ENCODE assay signal across 8 cellular contexts in the genomic region with DNA sequence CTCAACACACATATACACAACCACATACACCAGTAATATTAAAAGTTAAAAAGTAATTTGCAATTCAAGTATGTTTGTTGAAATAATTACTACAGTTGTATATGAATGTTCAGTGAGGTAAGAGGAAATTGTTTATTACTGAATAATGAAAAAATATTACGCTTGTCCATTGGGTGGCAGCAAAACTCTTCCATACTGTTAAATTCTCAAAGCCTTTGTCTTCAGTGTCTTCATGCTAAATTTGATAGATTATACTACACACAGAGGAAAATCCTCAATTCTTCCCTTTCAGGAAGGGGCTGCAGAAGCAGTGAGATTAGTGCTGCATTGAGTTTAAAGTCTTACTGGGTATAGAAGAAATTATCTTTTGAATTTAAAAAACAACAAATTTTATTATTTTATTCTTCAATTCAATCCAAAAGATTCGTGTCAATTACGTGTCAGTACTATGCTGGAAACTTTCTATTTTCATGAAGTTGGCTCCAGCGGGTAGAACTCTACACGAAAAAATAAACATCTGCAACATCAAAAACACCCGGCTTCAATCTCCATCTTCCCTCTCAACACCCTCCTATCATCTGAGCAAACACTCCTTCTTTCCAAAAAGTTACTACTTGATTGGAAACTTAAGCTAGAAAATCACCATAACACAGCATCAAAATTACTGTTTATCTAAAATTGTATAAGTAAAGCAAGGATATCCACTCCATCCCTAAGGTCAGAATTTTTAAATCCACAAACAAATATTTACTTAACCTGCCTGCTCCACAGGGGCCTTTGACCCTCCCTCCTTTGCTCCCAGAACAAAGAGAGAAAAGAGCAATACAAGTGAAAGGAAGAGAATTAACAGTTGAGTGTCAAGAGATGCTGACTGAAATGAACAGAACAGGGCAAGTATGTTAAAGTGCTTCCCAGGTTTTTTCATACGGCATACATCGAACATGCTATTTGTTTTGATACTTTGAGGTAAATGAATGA. TPM values are rescaled to one million over a fixed set of nuclear protein-coding genes. Genes with fewer than 3 reads are reported as not detected.
DNase-seq lines count a peak whose midpoint lies in the region; ATAC-seq, FAIRE-seq and TF ChIP-seq lines count a peak whose summit lies in the region.

No MANE protein-coding gene starts in this region.

- intact Hi-C loops in activated B cell treated with CpG ODN at 0.5 μM for 24 hours (cut with micrococcal nuclease), result loop anchor here (1.0 to 2.0 kb wide), 6 partner anchors 35 to 953 kb away; a partner anchor contains a TSS
- intact Hi-C loops in activated CD4-positive, alpha-beta memory T cell treated with anti-CD3 and anti-CD28 coated beads for 36 hours (cut with micrococcal nuclease), result loop anchor here (1.0 to 2.0 kb wide), 5 partner anchors 35 to 636 kb away; no protein-coding TSS in a partner anchor

- no peaks in the 10 kb centered on the region for H3K36me3 ChIP-seq in small intestine (ENCODE audit: control insufficient read depth in 2 of 2, insufficient read depth in 2 of 2, low read length in 2 of 2)

- H3K27ac Mint-ChIP-seq in activated B cell treated with CpG ODN at 0.5 μM for 24 hours, result no peak overlapping the region
- H3K27ac Mint-ChIP-seq in activated CD4-positive, alpha-beta memory T cell treated with anti-CD3 and anti-CD28 coated beads for 36 hours, result no peak overlapping the region

- H3K4me1 ChIP-seq in small intestine (ENCODE audit: control insufficient read depth in 2 of 2, insufficient read depth in 1 of 2, low read depth in 1 of 2, low read length in 1 of 2), result no peaks in the 10 kb centered on the region

- FAIRE-seq in small intestine (lab: Jason Lieb, UNC), result no peak

- no peaks in the 10 kb centered on the region for H3K36me3 Mint-ChIP-seq in activated B cell treated with CpG ODN at 0.5 μM for 24 hours (ENCODE audit: low read depth)
- peaks cover 4% of the 10 kb centered on the region for H3K36me3 Mint-ChIP-seq in activated CD4-positive, alpha-beta memory T cell treated with anti-CD3 and anti-CD28 coated beads for 36 hours

- no peaks in the 10 kb centered on the region for H3K9me3 ChIP-seq in small intestine (ENCODE audit: control insufficient read depth, low read depth)

- DNase-seq in DMS 273 treated with DMSO at 0.1 percent for 48 hours (lab: John Stamatoyannopoulos, UW) (peak; percentile 12), NCI-H1694 (lab: John Stamatoyannopoulos, UW) (peak; percentile 77), activated B cell treated with CpG ODN at 0.5 μM for 24 hours (no peak), glomerular visceral epithelial cell (ENCODE audit: extremely low spot score) (peak; percentile 59), small intestine (peak; percentile 63), HK-2 (ENCODE audit: unreplicated experiment) (no peak)
- DNase-seq in activated CD4-positive, alpha-beta memory T cell treated with anti-CD3 and anti-CD28 coated beads for 36 hours, result no peak

- H3K27ac ChIP-seq in small intestine (ENCODE audit: low read depth in 1 of 2, low read length in 1 of 2), result no peak overlapping the region

- no peak for TF ChIP-seq CTCF in activated B cell treated with CpG ODN at 0.5 μM for 24 hours (IDR thresholded peaks at IDR 0.05)

- CTCF ChIA-PET in activated B cell treated with CpG ODN at 0.5 μM for 24 hours (lab: Charles Lee), result interaction anchor here (0.7 to 5.2 kb wide), 18 partner anchors 13 to 637 kb away, joined by 3 to 52 read pairs (median 3); a partner anchor contains a TSS
- CTCF ChIA-PET in activated CD4-positive, alpha-beta memory T cell treated with anti-CD3 and anti-CD28 coated beads for 36 hours (lab: Charles Lee), result interaction anchor here (0.5 to 3.1 kb wide), 15 partner anchors 13 to 1262 kb away, joined by 3 to 33 read pairs (median 3); no protein-coding TSS in a partner anchor

- H3K9me3 Mint-ChIP-seq in activated B cell treated with CpG ODN at 0.5 μM for 24 hours, result peaks cover 5% of the 10 kb centered on the region
- peaks cover 5% of the 10 kb centered on the region for H3K9me3 Mint-ChIP-seq in activated CD4-positive, alpha-beta memory T cell treated with anti-CD3 and anti-CD28 coated beads for 36 hours

- no peak overlapping the region for H3K4me3 Mint-ChIP-seq in activated B cell treated with CpG ODN at 0.5 μM for 24 hours
- no peak overlapping the region for H3K4me3 Mint-ChIP-seq in activated CD4-positive, alpha-beta memory T cell treated with anti-CD3 and anti-CD28 coated beads for 36 hours

- POLR2A ChIA-PET in activated B cell treated with CpG ODN at 0.5 μM for 24 hours (lab: Charles Lee), result interaction anchor here (1.1 kb wide), 1 partner anchor 19 kb away, joined by 3 read pairs; no protein-coding TSS in a partner anchor
- POLR2A ChIA-PET in activated CD4-positive, alpha-beta memory T cell treated with anti-CD3 and anti-CD28 coated beads for 36 hours (lab: Charles Lee), result no interaction called here

- peak; percentile 59 for ATAC-seq in GM19395 (IDR thresholded peaks at IDR 0.05; ENCODE audit: unreplicated experiment)
- peak; percentile 49 for ATAC-seq in activated B cell treated with CpG ODN at 0.5 μM for 24 hours (ENCODE audit: low read depth)

- no peaks in the 10 kb centered on the region for H3K27me3 Mint-ChIP-seq in activated B cell treated with CpG ODN at 0.5 μM for 24 hours
- peaks cover 4% of the 10 kb centered on the region for H3K27me3 Mint-ChIP-seq in activated CD4-positive, alpha-beta memory T cell treated with anti-CD3 and anti-CD28 coated beads for 36 hours

- H3K4me3 ChIP-seq in small intestine (ENCODE audit: low read depth in 1 of 2, low read length in 2 of 2), result no peak overlapping the region

- no peaks in the 10 kb centered on the region for H3K27me3 ChIP-seq in small intestine (ENCODE audit: control insufficient read depth in 2 of 2, insufficient read depth in 2 of 2, low read length in 2 of 2)

- 58 to 60% (median 58%) methylated on average over 8 of the region's 8 CpGs for WGBS in small intestine, 3 donors

- peaks cover 12% of the 10 kb centered on the region for H3K4me1 Mint-ChIP-seq in activated B cell treated with CpG ODN at 0.5 μM for 24 hours
- H3K4me1 Mint-ChIP-seq in activated CD4-positive, alpha-beta memory T cell treated with anti-CD3 and anti-CD28 coated beads for 36 hours (ENCODE audit: low read depth), result no peaks in the 10 kb centered on the region

RNA-seq across cellular contexts. Expression of a gene that starts 37.0 kb away (rescaled TPM):
- 77.9 and 82.8 TPM in 2 replicates for total RNA-seq in activated B cell treated with CpG ODN at 0.5 μM for 24 hours
- polyA plus RNA-seq in small intestine, result 10 to 100 TPM; 43.2 to 69.7 (median 60.8) TPM
- 10 to 100 TPM; 81.8 to 90.6 TPM for total RNA-seq in activated CD4-positive, alpha-beta memory T cell treated with anti-CD3 and anti-CD28 coated beads for 36 hours

Comparison
In these comparisons a context has a peak if more than half of its experiments do, and no peak if none do; other contexts are left out.
1. DNase-seq: peak in DMS 273 treated with DMSO at 0.1 percent for 48 hours (single experiment), NCI-H1694 (single experiment), glomerular visceral epithelial cell (single experiment) and small intestine (single experiment); none in activated B cell treated with CpG ODN at 0.5 μM for 24 hours (single experiment), activated CD4-positive, alpha-beta memory T cell treated with anti-CD3 and anti-CD28 coated beads for 36 hours (single experiment) and HK-2 (single experiment).